Comparison of ENCODE assay signal across 35 cellular contexts in the genomic region with DNA sequence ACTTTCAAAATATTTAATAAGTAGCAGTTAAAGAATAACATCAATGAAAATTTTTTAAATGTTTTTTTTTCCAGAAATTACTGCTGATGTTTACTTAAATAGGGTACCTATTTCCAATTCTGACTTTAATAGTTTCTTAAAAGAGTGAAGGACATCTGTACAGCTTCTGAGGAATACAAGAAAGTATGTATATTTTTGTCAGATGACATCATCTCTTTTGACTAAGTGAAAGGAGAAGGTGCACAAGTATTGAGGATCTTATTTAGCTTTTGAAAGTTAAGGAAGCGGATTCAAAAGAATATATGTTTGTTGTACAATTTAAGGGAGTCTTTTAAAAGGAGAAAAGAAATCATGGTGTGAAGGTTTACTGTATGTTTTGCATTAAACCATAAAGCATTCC.
"Had no signal": no experiment of that assay in that cellular context is flagged by ENCODE, and none has a peak within 500 bp of the region (broad histone marks: within the 10 kb centered on the region; RNA-seq: fewer than 3 reads in every experiment).

No MANE protein-coding gene starts in this region.

- H3K27me3 ChIP-seq: MG63 had no signal

- H3K4me3 ChIP-seq: MG63 had no signal

- DNase-seq: Karpas-422, Kasumi-1, MG63, MM.1S, MV-4-11, NCI-H1048, NCI-H1092, NCI-H1092 treated with DMSO at 0.1 percent for 48 hours, NCI-H1105, NCI-H1105 treated with DMSO at 0.1 percent for 48 hours, NCI-H1417, NCI-H1417 treated with DMSO at 0.1 percent for 48 hours, NCI-H1436, NCI-H1436 treated with DMSO at 0.1 percent for 48 hours, NCI-H146, NCI-H1694, NCI-H1694 treated with DMSO at 0.1 percent for 48 hours, NCI-H187, NCI-H187 treated with DMSO at 0.1 percent for 48 hours, NCI-H1930, NCI-H2029, NCI-H2029 treated with DMSO at 0.1 percent for 48 hours, NCI-H2081, NCI-H2081 treated with DMSO at 0.1 percent for 48 hours, NCI-H2107, NCI-H2171, NCI-H2171 treated with DMSO at 0.1 percent for 48 hours, NCI-H2227 treated with DMSO at 0.1 percent for 48 hours, NCI-H226, NCI-H345, NCI-H446, NCI-H446 treated with DMSO at 0.1 percent for 48 hours, NCI-H510A, NCI-H510A treated with DMSO at 0.1 percent for 48 hours, NCI-H524 had no signal

- H3K9me3 ChIP-seq: MG63 had no signal

- H3K36me3 ChIP-seq: MG63 had no signal
